Comparison of ENCODE assay signal across 11 cellular contexts in genomic region chr5:27241564-27242257, GRCh38.
A peak's percentile ranks its signal among the peaks of the same experiment; 100 is the strongest.
DNase-seq lines count a peak whose midpoint lies in the region; ATAC-seq and TF ChIP-seq lines count a peak whose summit lies in the region.
"Had no signal": no experiment of that assay in that cellular context is flagged by ENCODE, and none has a peak within 500 bp of the region (broad histone marks: within the 10 kb centered on the region; RNA-seq: fewer than 3 reads in every experiment).

No MANE protein-coding gene starts in this region.

- H3K4me3 Mint-ChIP-seq in activated CD8-positive, alpha-beta T cell treated with anti-CD3 and anti-CD28 coated beads for 36 hours, result no peak overlapping the region
- H3K4me3 Mint-ChIP-seq: activated naive CD8-positive, alpha-beta T cell treated with anti-CD3 and anti-CD28 coated beads for 36 hours had no signal

- intact Hi-C loops in activated CD8-positive, alpha-beta T cell treated with anti-CD3 and anti-CD28 coated beads for 36 hours (cut with micrococcal nuclease), result no loop called here
- intact Hi-C loops in thyroid gland (cut with DNase I), result no loop called here

- no peak for ATAC-seq in activated CD8-positive, alpha-beta T cell treated with anti-CD3 and anti-CD28 coated beads for 36 hours
- no peak for ATAC-seq in GM21825 (IDR thresholded peaks at IDR 0.05; ENCODE audit: unreplicated experiment)

- H3K27me3 ChIP-seq in mesendoderm (ENCODE audit: insufficient read depth, low read length, poor library complexity), result no peaks in the 10 kb centered on the region
- H3K27me3 ChIP-seq in thyroid gland, result no peaks in the 10 kb centered on the region

- H3K4me3 ChIP-seq in NB4 (ENCODE audit: low read depth, low read length) (no peak overlapping the region), mesendoderm (ENCODE audit: low read length) (no peak overlapping the region), thyroid gland (replicated peaks in 1 of 3) (no peak overlapping the region)

- H2AK5ac ChIP-seq in mesendoderm (ENCODE audit: low read length), result no peak overlapping the region

- no peaks in the 10 kb centered on the region for H3K36me3 Mint-ChIP-seq in activated CD8-positive, alpha-beta T cell treated with anti-CD3 and anti-CD28 coated beads for 36 hours (ENCODE audit: low read depth)
- H3K36me3 Mint-ChIP-seq: activated naive CD8-positive, alpha-beta T cell treated with anti-CD3 and anti-CD28 coated beads for 36 hours had no signal

- H3K27ac ChIP-seq in mesendoderm (ENCODE audit: low read depth, low read length) (no peak overlapping the region), thyroid gland (no peak overlapping the region)
- H3K27ac ChIP-seq: VCaP had no signal

- no peak overlapping the region for H3K4me2 ChIP-seq in mesendoderm (ENCODE audit: low read length)

- no peak overlapping the region for H3K4ac ChIP-seq in mesendoderm (ENCODE audit: low read depth, low read length)

- no peak overlapping the region for H2BK120ac ChIP-seq in mesendoderm (ENCODE audit: low read depth, low read length)

- no peaks in the 10 kb centered on the region for H3K4me1 ChIP-seq in mesendoderm (ENCODE audit: control insufficient read depth, low read depth, low read length)
- H3K4me1 ChIP-seq in thyroid gland, result no peaks in the 10 kb centered on the region

- H3K23ac ChIP-seq in mesendoderm (ENCODE audit: low read length), result no peak overlapping the region

- H3K18ac ChIP-seq in mesendoderm (ENCODE audit: low read length), result no peak overlapping the region

- CTCF ChIA-PET in activated CD8-positive, alpha-beta T cell treated with anti-CD3 and anti-CD28 coated beads for 36 hours (lab: Charles Lee), result no interaction called here

- no peak overlapping the region for H2BK5ac ChIP-seq in mesendoderm (ENCODE audit: low read length)

- H3K4me1 Mint-ChIP-seq in activated CD8-positive, alpha-beta T cell treated with anti-CD3 and anti-CD28 coated beads for 36 hours (ENCODE audit: low read depth), result no peaks in the 10 kb centered on the region
- H3K4me1 Mint-ChIP-seq: activated naive CD8-positive, alpha-beta T cell treated with anti-CD3 and anti-CD28 coated beads for 36 hours had no signal

- no peak for TF ChIP-seq POLR2A in NB4 (IDR thresholded peaks at IDR 0.05; ENCODE audit: extremely low read depth, insufficient read length)
- TF ChIP-seq POLR2A in thyroid gland (IDR thresholded peaks at IDR 0.05), result no peak

- no peaks in the 10 kb centered on the region for H3K79me1 ChIP-seq in mesendoderm (ENCODE audit: low read length)

- WGBS in mesendoderm (ENCODE audit: extremely low coverage, insufficient coverage, low lambda C conversion rate), result no CpG with 5 or more reads among the region's 5 CpGs
- WGBS in thyroid gland, 2 donors, result 70 to 77% methylated on average over 5 of the region's 5 CpGs

- H3K9me3 Mint-ChIP-seq in activated CD8-positive, alpha-beta T cell treated with anti-CD3 and anti-CD28 coated beads for 36 hours, result peaks cover 9% of the 10 kb centered on the region

- POLR2A ChIA-PET in activated CD8-positive, alpha-beta T cell treated with anti-CD3 and anti-CD28 coated beads for 36 hours (lab: Charles Lee), result no interaction called here

- H3K56ac ChIP-seq in mesendoderm (ENCODE audit: low read length), result no peak overlapping the region

- H3K9me3 ChIP-seq in thyroid gland, result no peaks in the 10 kb centered on the region

- H3K27ac Mint-ChIP-seq in activated CD8-positive, alpha-beta T cell treated with anti-CD3 and anti-CD28 coated beads for 36 hours, result no peak overlapping the region
- H3K27ac Mint-ChIP-seq: activated naive CD8-positive, alpha-beta T cell treated with anti-CD3 and anti-CD28 coated beads for 36 hours had no signal

- TF ChIP-seq CTCF in NB4 (IDR thresholded peaks at IDR 0.05; ENCODE audit: low read depth, low read length) (no peak), thyroid gland (IDR thresholded peaks at IDR 0.05) (no peak)
- TF ChIP-seq CTCF in activated CD8-positive, alpha-beta T cell treated with anti-CD3 and anti-CD28 coated beads for 36 hours (IDR thresholded peaks at IDR 0.05), result no peak

- no peak overlapping the region for H4K8ac ChIP-seq in mesendoderm (ENCODE audit: low read depth, low read length)

- H3K36me3 ChIP-seq in mesendoderm (ENCODE audit: control insufficient read depth, insufficient read depth, low read length) (no peaks in the 10 kb centered on the region), thyroid gland (no peaks in the 10 kb centered on the region)

- DNase-seq in EL, result peak; percentile 68
- DNase-seq in NB4 (ENCODE audit: low read depth), result peak; percentile 79
- peak; percentile 83 for DNase-seq in astrocyte of the hippocampus (ENCODE audit: low read depth, low spot score)
- peak; percentile 47 for DNase-seq in mesendoderm
- no peak for DNase-seq in activated CD8-positive, alpha-beta T cell treated with anti-CD3 and anti-CD28 coated beads for 36 hours
- no peak for DNase-seq in thyroid gland
- no peak for DNase-seq in stimulated activated naive CD4-positive, alpha-beta T cell (lab: John Stamatoyannopoulos, UW)
- DNase-seq: activated naive CD8-positive, alpha-beta T cell treated with anti-CD3 and anti-CD28 coated beads for 36 hours; NCI-H2029 treated with DMSO at 0.1 percent for 48 hours had no signal

- H4K5ac ChIP-seq in mesendoderm (ENCODE audit: low read length), result no peak overlapping the region

- H3K27me3 Mint-ChIP-seq in activated CD8-positive, alpha-beta T cell treated with anti-CD3 and anti-CD28 coated beads for 36 hours, result no peaks in the 10 kb centered on the region
- H3K27me3 Mint-ChIP-seq: activated naive CD8-positive, alpha-beta T cell treated with anti-CD3 and anti-CD28 coated beads for 36 hours had no signal

- H3K79me2 ChIP-seq in mesendoderm (ENCODE audit: control insufficient read depth, insufficient read depth, low read length), result no peaks in the 10 kb centered on the region

- H3K9ac ChIP-seq in mesendoderm (ENCODE audit: low read length), result no peak overlapping the region

- no peak overlapping the region for H2BK15ac ChIP-seq in mesendoderm (replicated peaks; ENCODE audit: low read depth)

Comparison
In these comparisons a context has a peak if more than half of its experiments do, and no peak if none do; other contexts are left out.
1. DNase-seq: peak in EL (single experiment), NB4 (single experiment), astrocyte of the hippocampus (single experiment) and mesendoderm (single experiment); none in activated CD8-positive, alpha-beta T cell treated with anti-CD3 and anti-CD28 coated beads for 36 hours (single experiment), thyroid gland (0 of 2) and stimulated activated naive CD4-positive, alpha-beta T cell (0 of 6).